Comparison of ENCODE assay signal across 9 cellular contexts in the genomic region with DNA sequence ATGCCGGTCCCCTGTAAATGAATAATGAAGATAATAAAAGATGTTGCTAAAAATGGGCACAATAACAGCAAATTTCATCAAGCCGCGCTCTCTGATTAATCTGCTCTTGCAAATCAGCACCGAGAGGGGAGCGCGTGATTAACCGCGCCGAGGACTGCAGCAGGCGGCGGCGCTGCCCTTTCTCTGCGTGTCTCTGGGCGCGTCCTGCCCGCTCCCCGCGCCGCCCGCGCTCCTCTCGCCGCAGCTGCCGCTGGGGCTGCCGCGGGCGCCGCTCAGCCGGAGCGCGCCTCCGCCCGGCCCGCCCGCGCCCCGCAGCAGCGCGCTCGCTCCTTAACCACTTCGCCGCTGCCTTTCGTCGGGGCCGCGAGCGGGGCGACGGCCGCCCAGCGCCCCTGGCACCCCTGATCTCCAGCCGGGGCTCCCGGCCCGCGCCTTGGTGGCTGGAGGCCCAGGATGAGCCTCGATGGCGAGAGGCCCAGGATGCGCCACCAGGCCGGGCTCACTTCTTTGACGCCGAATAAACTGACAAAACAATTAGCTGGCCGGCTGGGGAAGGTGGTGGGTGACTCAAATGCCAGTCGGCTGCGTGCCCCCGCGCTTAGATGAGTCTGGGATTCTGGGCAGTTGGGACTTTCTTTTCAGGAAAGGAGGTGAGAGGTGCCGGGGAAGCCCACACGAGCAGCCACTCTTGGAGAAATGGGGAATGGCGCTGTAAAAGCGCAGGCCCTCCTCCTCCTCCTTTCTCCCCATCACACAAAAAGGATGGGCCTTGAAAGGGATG.
DNase-seq lines count a peak whose midpoint lies in the region; ATAC-seq and TF ChIP-seq lines count a peak whose summit lies in the region.
"Had no signal": no experiment of that assay in that cellular context is flagged by ENCODE, and none has a peak within 500 bp of the region (broad histone marks: within the 10 kb centered on the region; RNA-seq: fewer than 3 reads in every experiment).

No MANE protein-coding gene starts in this region.

- H3K9me3 ChIP-seq in MG63 (no peaks in the 10 kb centered on the region), left lung (peaks cover 0 to 9% of the 10 kb centered on the region in 2 donors)

- H3K27ac ChIP-seq in coronary artery (peak overlapping the region in 1 of 2 donors; percentile 68), left lung (peak overlapping the region; percentile 20 to 81), temporal lobe (ENCODE audit: low read depth, low read length) (peak overlapping the region; percentile 92)

- peak; percentile 74 for ATAC-seq in left lung
- ATAC-seq in GM18520 (IDR thresholded peaks at IDR 0.05; ENCODE audit: unreplicated experiment), result no peak
- ATAC-seq in HG03045 (IDR thresholded peaks at IDR 0.05; ENCODE audit: unreplicated experiment), result no peak
- ATAC-seq in HG03520 (IDR thresholded peaks at IDR 0.05; ENCODE audit: unreplicated experiment), result no peak

- H3K36me3 ChIP-seq in MG63 (no peaks in the 10 kb centered on the region), left lung (no peaks in the 10 kb centered on the region)

- DNase-seq in AG09309 (ENCODE audit: low read depth) (no peak), MG63 (peak; percentile 61), coronary artery (ENCODE audit: low spot score) (no peak), left lung (peak; percentile 38 to 67)
- DNase-seq: activated T-cell treated with anti-CD3 and anti-CD28 coated beads, Interleukin-2, amount 50 U/mL, for 72 hours had no signal

- H3K4me1 ChIP-seq in left lung, result peaks cover 0 to 3% of the 10 kb centered on the region in 2 donors

- TF ChIP-seq CTCF in AG09309 (IDR thresholded peaks at IDR 0.05; ENCODE audit: control insufficient read depth, insufficient read depth, low read depth, low read length, missing control alignments), result no peak
- no peak for TF ChIP-seq CTCF in coronary artery (IDR thresholded peaks at IDR 0.05)
- no peak for TF ChIP-seq CTCF in left lung (IDR thresholded peaks at IDR 0.05)

- intact Hi-C loops in left lung (cut with DNase I), result no loop called here

- H3K4me3 ChIP-seq in AG09309 (ENCODE audit: control insufficient read depth, low read depth, low read length) (peak overlapping the region; percentile 25), MG63 (peak overlapping the region; percentile 39), coronary artery (peak overlapping the region; percentile 71), left lung (peak overlapping the region in 1 of 2 donors; percentile 3)

- H3K27me3 ChIP-seq in MG63 (no peaks in the 10 kb centered on the region), left lung (peaks cover 0 to 39% of the 10 kb centered on the region in 2 donors)

Comparison
In these comparisons a context has a peak if more than half of its experiments do, and no peak if none do; other contexts are left out.
1. DNase-seq: peak in MG63 (single experiment) and left lung (2 of 2); none in AG09309 (single experiment) and coronary artery (single experiment).